In genomic region chr7:47621347-47621746, GRCh38 we compare ENCODE assay signal across 22 cellular contexts. TPM values are rescaled to one million over a fixed set of nuclear protein-coding genes. Genes with fewer than 3 reads are reported as not detected.
DNase-seq lines count a peak whose midpoint lies in the region; ATAC-seq and TF ChIP-seq lines count a peak whose summit lies in the region.
"Had no signal": no experiment of that assay in that cellular context is flagged by ENCODE, and none has a peak within 500 bp of the region (broad histone marks: within the 10 kb centered on the region; RNA-seq: fewer than 3 reads in every experiment).

No MANE protein-coding gene starts in this region.

- no peak overlapping the region for H4K8ac ChIP-seq in neuronal stem cell (ENCODE audit: low read depth, low read length)

- no peaks in the 10 kb centered on the region for H3K27me3 Mint-ChIP-seq in brain
- no peaks in the 10 kb centered on the region for H3K27me3 Mint-ChIP-seq in activated naive CD4-positive, alpha-beta T cell treated with anti-CD3 and anti-CD28 coated beads, Interleukin-2, amount 10 ng/mL, durations not matched to agents 7 days and 5 days
- H3K27me3 Mint-ChIP-seq: activated CD4-positive, alpha-beta T cell treated with anti-CD3 and anti-CD28 coated beads, Interleukin-2, amount 10 ng/mL, durations not matched to agents 7 days and 5 days; activated naive CD8-positive, alpha-beta T cell treated with anti-CD3 and anti-CD28 coated beads, Interleukin-2, amount 10 ng/mL, durations not matched to agents 7 days and 5 days; stimulated activated naive CD8-positive, alpha-beta T cell treated with anti-CD3 and anti-CD28 coated beads, Interleukin-15, Interleukin-2, amounts not matched to agents 100 ng/mL and 50 ng/mL, for 24 hours had no signal

- peak overlapping the region in 3 of 5 experiments; percentile 92 to 96 (median 96) for H3K27ac Mint-ChIP-seq in brain
- H3K27ac Mint-ChIP-seq in activated naive CD4-positive, alpha-beta T cell treated with anti-CD3 and anti-CD28 coated beads, Interleukin-2, amount 10 ng/mL, durations not matched to agents 7 days and 5 days: no peak overlapping the region
- H3K27ac Mint-ChIP-seq: activated CD4-positive, alpha-beta T cell treated with anti-CD3 and anti-CD28 coated beads, Interleukin-2, amount 10 ng/mL, durations not matched to agents 7 days and 5 days; activated naive CD8-positive, alpha-beta T cell treated with anti-CD3 and anti-CD28 coated beads, Interleukin-2, amount 10 ng/mL, durations not matched to agents 7 days and 5 days; activated T-helper 2 cell treated with anti-CD3 and anti-CD28 coated beads, Interferon-gamma antibody, Interleukin-2, Interleukin-4, amounts not matched to agents 10 μg/mL and 5 μg/mL and 100 μg/mL, durations not matched to agents 14 hours and 24 hours and 36 hours; stimulated activated naive CD8-positive, alpha-beta T cell treated with anti-CD3 and anti-CD28 coated beads, Interleukin-15, Interleukin-2, amounts not matched to agents 100 ng/mL and 50 ng/mL, for 24 hours had no signal

- H2BK120ac ChIP-seq in neuronal stem cell (ENCODE audit: low read depth, low read length): peak overlapping the region; percentile 64

- H2BK15ac ChIP-seq in neuronal stem cell (ENCODE audit: low read length): peak overlapping the region; percentile 6

- no peak for TF ChIP-seq POLR2A in transverse colon (IDR thresholded peaks at IDR 0.05)

- H3F3A ChIP-seq in SK-N-SH (replicated peaks; ENCODE audit: insufficient read depth): peaks cover 20% of the 10 kb centered on the region

- intact Hi-C loops in transverse colon (cut with DNase I; ENCODE audit: low total_unique reads): no loop called here

- H3K36me3 ChIP-seq in SK-N-SH (replicated peaks in 1 of 2; ENCODE audit: control insufficient read depth in 1 of 2, insufficient read depth in 2 of 2, low read length in 1 of 2) (no peaks in the 10 kb centered on the region), neuronal stem cell (replicated peaks in 1 of 2; ENCODE audit: control insufficient read depth in 2 of 2, insufficient read depth in 2 of 2, low read length in 2 of 2) (no peaks in the 10 kb centered on the region), transverse colon (no peaks in the 10 kb centered on the region), BE2C (no peaks in the 10 kb centered on the region)
- H3K36me3 ChIP-seq: brain microvascular endothelial cell had no signal

- TF ChIP-seq CTCF in SK-N-SH (IDR thresholded peaks at IDR 0.05) (no peak), brain (conservative IDR thresholded peaks at IDR 0.05) (no peak), transverse colon (IDR thresholded peaks at IDR 0.05) (no peak), BE2C (IDR thresholded peaks at IDR 0.05; ENCODE audit: low read depth, low read length) (no peak)

- H3K9me2 ChIP-seq in SK-N-SH: no peaks in the 10 kb centered on the region

- no peak overlapping the region for H3K9ac ChIP-seq in SK-N-SH
- H3K9ac ChIP-seq in neuronal stem cell (ENCODE audit: low read depth, low read length, poor library complexity): no peak overlapping the region

- TF ChIP-seq RAD21 in SK-N-SH (IDR thresholded peaks at IDR 0.05; ENCODE audit: low read length): no peak

- TF ChIP-seq EP300 in SK-N-SH (IDR thresholded peaks at IDR 0.05; ENCODE audit: borderline replicate concordance in 1 of 2, low read depth in 1 of 2, low read length in 1 of 2) (no peak), transverse colon (IDR thresholded peaks at IDR 0.05; ENCODE audit: low read depth) (no peak)

- H3K27ac ChIP-seq in SK-N-SH (ENCODE audit: low read depth in 2 of 2, low read length in 1 of 2): peak overlapping the region; percentile 82 to 94; a peak in 3 of 4 replicates
- H3K27ac ChIP-seq in neuronal stem cell (replicated peaks; ENCODE audit: low read length): no peak overlapping the region
- H3K27ac ChIP-seq in transverse colon: peak overlapping the region; percentile 67 to 78 (median 74)
- H3K27ac ChIP-seq: 22Rv1, brain microvascular endothelial cell had no signal

- CTCF ChIA-PET in SK-N-SH (lab: Yijun Ruan, JAX): interaction anchor here (0.7 kb wide), 1 partner anchor 10 kb away, joined by 3 read pairs; no protein-coding TSS in a partner anchor
- CTCF ChIA-PET in activated naive CD4-positive, alpha-beta T cell treated with anti-CD3 and anti-CD28 coated beads, Interleukin-2, amount 10 ng/mL, durations not matched to agents 7 days and 5 days (lab: Charles Lee): no interaction called here

- H3K23ac ChIP-seq in neuronal stem cell (ENCODE audit: low read depth, low read length, poor library complexity): no peak overlapping the region

- peak overlapping the region; percentile 42 for H2AK5ac ChIP-seq in neuronal stem cell (ENCODE audit: low read depth, low read length)

- WGBS in SK-N-SH (ENCODE audit: low lambda C conversion rate): 95% methylated on average over 12 of the region's 12 CpGs
- no CpG with 5 or more reads among the region's 12 CpGs for WGBS in neuronal stem cell (ENCODE audit: extremely low coverage in 2 of 2, insufficient read length in 2 of 2, insufficient replicate concordance in 1 of 2), 2 donors
- 83% methylated on average over 12 of the region's 12 CpGs; no CpG with 5 or more reads in 1 of the 2 donors for WGBS in transverse colon (ENCODE audit: low coverage in 1 of 2), 2 donors

- no peak overlapping the region for H4K91ac ChIP-seq in neuronal stem cell (ENCODE audit: low read depth, low read length, poor library complexity)

- no peak overlapping the region for H3K4me3 Mint-ChIP-seq in brain
- no peak overlapping the region for H3K4me3 Mint-ChIP-seq in activated naive CD4-positive, alpha-beta T cell treated with anti-CD3 and anti-CD28 coated beads, Interleukin-2, amount 10 ng/mL, durations not matched to agents 7 days and 5 days
- H3K4me3 Mint-ChIP-seq: activated CD4-positive, alpha-beta T cell treated with anti-CD3 and anti-CD28 coated beads, Interleukin-2, amount 10 ng/mL, durations not matched to agents 7 days and 5 days; activated naive CD8-positive, alpha-beta T cell treated with anti-CD3 and anti-CD28 coated beads, Interleukin-2, amount 10 ng/mL, durations not matched to agents 7 days and 5 days; dendritic cell treated with granulocyte-macrophage colony-stimulating factor and Interleukin-4, amounts not matched to agents 40 ng/mL and 50 ng/mL, for 4 days; HFFc6; stimulated activated naive CD8-positive, alpha-beta T cell treated with anti-CD3 and anti-CD28 coated beads, Interleukin-15, Interleukin-2, amounts not matched to agents 100 ng/mL and 50 ng/mL, for 24 hours had no signal

- H3K9me3 Mint-ChIP-seq in brain: peaks cover 0 to 11% (median 0%) of the 10 kb centered on the region in 5 experiments
- H3K9me3 Mint-ChIP-seq in activated naive CD4-positive, alpha-beta T cell treated with anti-CD3 and anti-CD28 coated beads, Interleukin-2, amount 10 ng/mL, durations not matched to agents 7 days and 5 days: no peaks in the 10 kb centered on the region
- H3K9me3 Mint-ChIP-seq: activated CD4-positive, alpha-beta T cell treated with anti-CD3 and anti-CD28 coated beads, Interleukin-2, amount 10 ng/mL, durations not matched to agents 7 days and 5 days; activated naive CD8-positive, alpha-beta T cell treated with anti-CD3 and anti-CD28 coated beads, Interleukin-2, amount 10 ng/mL, durations not matched to agents 7 days and 5 days; activated T-helper 2 cell treated with anti-CD3 and anti-CD28 coated beads, Interferon-gamma antibody, Interleukin-2, Interleukin-4, amounts not matched to agents 10 μg/mL and 5 μg/mL and 100 μg/mL, durations not matched to agents 14 hours and 24 hours and 36 hours; dendritic cell treated with granulocyte-macrophage colony-stimulating factor and Interleukin-4, amounts not matched to agents 40 ng/mL and 50 ng/mL, for 4 days; HFFc6; immature natural killer cell; stimulated activated naive CD8-positive, alpha-beta T cell treated with anti-CD3 and anti-CD28 coated beads, Interleukin-15, Interleukin-2, amounts not matched to agents 100 ng/mL and 50 ng/mL, for 24 hours had no signal

- H2BK5ac ChIP-seq in neuronal stem cell (ENCODE audit: low read length): no peak overlapping the region

- H3K36me3 Mint-ChIP-seq in brain: no peaks in the 10 kb centered on the region
- no peaks in the 10 kb centered on the region for H3K36me3 Mint-ChIP-seq in activated naive CD4-positive, alpha-beta T cell treated with anti-CD3 and anti-CD28 coated beads, Interleukin-2, amount 10 ng/mL, durations not matched to agents 7 days and 5 days
- H3K36me3 Mint-ChIP-seq: activated naive CD8-positive, alpha-beta T cell treated with anti-CD3 and anti-CD28 coated beads, Interleukin-2, amount 10 ng/mL, durations not matched to agents 7 days and 5 days; immature natural killer cell had no signal

- POLR2A ChIA-PET in SK-N-SH (lab: Yijun Ruan, JAX): no interaction called here

- H3K4me3 ChIP-seq in SK-N-SH (ENCODE audit: low read depth in 2 of 2, low read length in 1 of 2) (no peak overlapping the region), neuronal stem cell (ENCODE audit: low read length in 2 of 2) (no peak overlapping the region), transverse colon (no peak overlapping the region), BE2C (ENCODE audit: low read depth, low read length) (no peak overlapping the region)

- no peak for DNase-seq in SK-N-SH
- no peak for DNase-seq in neuronal stem cell (ENCODE audit: low spot score)
- DNase-seq in transverse colon: no peak
- no peak for DNase-seq in BE2C
- DNase-seq in activated naive CD4-positive, alpha-beta T cell treated with anti-CD3 and anti-CD28 coated beads, Interleukin-2, amount 10 ng/mL, durations not matched to agents 7 days and 5 days: no peak
- DNase-seq: activated CD4-positive, alpha-beta T cell treated with anti-CD3 and anti-CD28 coated beads, Interleukin-2, amount 10 ng/mL, durations not matched to agents 7 days and 5 days; activated naive CD8-positive, alpha-beta T cell treated with anti-CD3 and anti-CD28 coated beads, Interleukin-2, amount 10 ng/mL, durations not matched to agents 7 days and 5 days; brain microvascular endothelial cell; HFFc6; immature natural killer cell; KG1; NCI-H1694; NCI-H69; stimulated activated CD4-positive, alpha-beta T cell treated with anti-CD3 and anti-CD28 coated beads, Interleukin-1b, Interleukin-23, amount 100 ng/mL, for 48 hours; T-helper 1 cell had no signal

- in situ Hi-C loops in transverse colon (cut with MboI; ENCODE audit: low pct_ligation_motif_present in 1 of 4, low pct_unique_long_range_greater_than_20kb in 1 of 4, low sequenced_read_pairs in 3 of 4): loop anchor here in 1 of 4 donors (25.0 kb wide), 1 partner anchor 191 kb away; no protein-coding TSS in a partner anchor

- H3K4me2 ChIP-seq in SK-N-SH: no peak overlapping the region
- no peak overlapping the region for H3K4me2 ChIP-seq in neuronal stem cell (ENCODE audit: insufficient read depth, low read length, poor library complexity, severe bottlenecking)

- H3K4me1 ChIP-seq in SK-N-SH (ENCODE audit: control insufficient read depth in 1 of 2, insufficient read depth in 2 of 2, low read depth in 1 of 2, low read length in 1 of 2): peaks cover 14 to 17% of the 10 kb centered on the region in 2 experiments
- H3K4me1 ChIP-seq in neuronal stem cell (ENCODE audit: control insufficient read depth in 2 of 2, insufficient read depth in 1 of 2, low read depth in 1 of 2, low read length in 2 of 2): peaks cover 10 to 18% of the 10 kb centered on the region in 2 donors
- peaks cover 8 to 25% (median 15%) of the 10 kb centered on the region in 4 donors for H3K4me1 ChIP-seq in transverse colon
- no peaks in the 10 kb centered on the region for H3K4me1 ChIP-seq in BE2C

- no peaks in the 10 kb centered on the region for H3K27me3 ChIP-seq in SK-N-SH (ENCODE audit: insufficient read depth)
- peaks cover 0 to 3% (median 0%) of the 10 kb centered on the region in 3 experiments for H3K27me3 ChIP-seq in neuronal stem cell (ENCODE audit: control insufficient read depth in 3 of 3, insufficient read depth in 3 of 3, low read depth in 1 of 3, low read length in 3 of 3)
- H3K27me3 ChIP-seq in transverse colon: no peaks in the 10 kb centered on the region
- no peaks in the 10 kb centered on the region for H3K27me3 ChIP-seq in BE2C
- H3K27me3 ChIP-seq: brain microvascular endothelial cell had no signal

- no peaks in the 10 kb centered on the region for H3K79me1 ChIP-seq in neuronal stem cell (ENCODE audit: low read depth, low read length)

- H3K79me2 ChIP-seq in SK-N-SH (ENCODE audit: insufficient read depth): no peaks in the 10 kb centered on the region

- H3K18ac ChIP-seq in neuronal stem cell (ENCODE audit: low read length): peak overlapping the region; percentile 72

- peaks cover 41% of the 10 kb centered on the region for H3K4me1 Mint-ChIP-seq in brain
- no peaks in the 10 kb centered on the region for H3K4me1 Mint-ChIP-seq in activated naive CD4-positive, alpha-beta T cell treated with anti-CD3 and anti-CD28 coated beads, Interleukin-2, amount 10 ng/mL, durations not matched to agents 7 days and 5 days
- H3K4me1 Mint-ChIP-seq: activated CD4-positive, alpha-beta T cell treated with anti-CD3 and anti-CD28 coated beads, Interleukin-2, amount 10 ng/mL, durations not matched to agents 7 days and 5 days had no signal

- H4K20me1 ChIP-seq in SK-N-SH (ENCODE audit: insufficient read depth): no peaks in the 10 kb centered on the region

- H3K14ac ChIP-seq in neuronal stem cell (ENCODE audit: low read length): no peak overlapping the region

- ATAC-seq in SK-N-SH treated with all-trans-retinoic acid at 6 μM for 48 hours (no peak), GM18511 (IDR thresholded peaks at IDR 0.05; ENCODE audit: unreplicated experiment) (no peak)

- no peak overlapping the region for H2BK12ac ChIP-seq in neuronal stem cell (ENCODE audit: low read length)

- no peak overlapping the region for H2AFZ ChIP-seq in SK-N-SH (ENCODE audit: low read depth)
- H2AFZ ChIP-seq in neuronal stem cell (ENCODE audit: low read length): no peak overlapping the region

- no peak overlapping the region for H3K4ac ChIP-seq in neuronal stem cell (ENCODE audit: low read length)

- H3K9me3 ChIP-seq in SK-N-SH (no peaks in the 10 kb centered on the region), neuronal stem cell (replicated peaks in 1 of 2; ENCODE audit: control insufficient read depth in 2 of 2, insufficient read depth in 1 of 2, low read depth in 1 of 2, low read length in 2 of 2) (no peaks in the 10 kb centered on the region), transverse colon (no peaks in the 10 kb centered on the region), BE2C (no peaks in the 10 kb centered on the region)

RNA-seq across cellular contexts. Expression of gene TNS3, which starts 39.4 kb away (rescaled TPM):
- 68.8 and 72.3 TPM in 2 replicates for polyA plus RNA-seq in SK-N-SH (2012; rRNA removed)
- 48.8 and 60.8 TPM in 2 replicates for polyA plus RNA-seq in SK-N-SH (2012; cell fraction: cytosol; rRNA removed)
- polyA plus RNA-seq in SK-N-SH (2012; cell fraction: nucleus; rRNA removed): 141 and 170 TPM in 2 replicates
- polyA plus RNA-seq in brain (ENCODE audit: insufficient read depth, low read depth, low replicate concordance): 28.1 TPM
- polyA plus RNA-seq in neuronal stem cell (2013, experiment 1 of 2): 19.8 TPM
- polyA plus RNA-seq in neuronal stem cell (2013, experiment 2 of 2): 19.8 TPM
- total RNA-seq in transverse colon: 100 to 1,000 TPM in 1 of 4 donors, 10 to 100 TPM in 3; 58.5 to 104 (median 72.7) TPM
- 1.2 TPM for polyA plus RNA-seq in BE2C (2012; ENCODE audit: insufficient read depth, insufficient read length, low read depth)
- total RNA-seq: activated CD4-positive, alpha-beta T cell treated with anti-CD3 and anti-CD28 coated beads, Interleukin-2, amount 10 ng/mL, durations not matched to agents 7 days and 5 days had no signal
